ENCODE assay signal across 21 cellular contexts in the genomic region with DNA sequence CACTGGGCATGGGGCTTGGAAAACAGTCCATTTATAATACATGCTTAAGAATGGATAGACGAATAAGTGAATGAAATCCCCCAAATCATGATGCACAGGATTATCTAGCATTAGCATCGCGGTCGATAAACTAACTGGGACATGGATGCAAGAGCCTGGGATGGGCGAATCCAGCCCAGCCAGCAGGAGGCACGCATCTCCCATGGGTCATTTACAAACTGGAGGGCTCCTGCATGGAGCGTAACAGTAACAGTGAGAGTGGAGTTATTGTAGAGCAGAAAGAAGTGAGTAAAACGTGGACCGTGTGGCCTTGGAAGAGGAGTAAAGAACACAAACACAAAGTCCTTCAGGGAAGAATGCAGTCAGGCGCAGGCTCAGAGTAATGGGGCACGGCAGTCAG.
DNase-seq lines count a peak whose midpoint lies in the region; ATAC-seq and TF ChIP-seq lines count a peak whose summit lies in the region.
"Had no signal": no experiment of that assay in that cellular context is flagged by ENCODE, and none has a peak within 500 bp of the region (broad histone marks: within the 10 kb centered on the region; RNA-seq: fewer than 3 reads in every experiment).

No MANE protein-coding gene starts in this region.

- TF ChIP-seq CTCF in BJ (IDR thresholded peaks at IDR 0.05; ENCODE audit: insufficient read depth, low read depth, low read length) (0 out of 2 replicates have a peak, but pooled peaks have one; percentile 1), PC-3 (conservative IDR thresholded peaks at IDR 0.05; ENCODE audit: low read depth, low read length) (no peak), chondrocyte (IDR thresholded peaks at IDR 0.05) (peak; percentile 11), neural crest cell (conservative IDR thresholded peaks at IDR 0.05) (no peak), transverse colon (IDR thresholded peaks at IDR 0.05) (no peak)

- H3K27me3 Mint-ChIP-seq in chondrocyte (ENCODE audit: low read depth): no peaks in the 10 kb centered on the region
- no peaks in the 10 kb centered on the region for H3K27me3 Mint-ChIP-seq in neural crest cell (ENCODE audit: low read depth)
- H3K27me3 Mint-ChIP-seq: CD4-positive, CD25-positive, alpha-beta regulatory T cell; IgD-negative memory B cell had no signal

- no peak overlapping the region for H2AFZ ChIP-seq in PC-3 (ENCODE audit: low read length)

- in situ Hi-C loops in transverse colon (cut with MboI; ENCODE audit: low pct_ligation_motif_present in 1 of 4, low pct_unique_long_range_greater_than_20kb in 1 of 4, low sequenced_read_pairs in 3 of 4): loop anchor here in 1 of 4 donors (25.0 kb wide), 1 partner anchor 225 kb away; no protein-coding TSS in a partner anchor

- POLR2A ChIA-PET in BJ (lab: Charles Lee) (no interaction called here), PC-3 (lab: Charles Lee; ENCODE audit: unreplicated experiment) (no interaction called here)

- H3K4me3 Mint-ChIP-seq in chondrocyte (ENCODE audit: unreplicated experiment) (no peak overlapping the region), neural crest cell (peak overlapping the region; percentile 2)
- H3K4me3 Mint-ChIP-seq: CD4-positive, CD25-positive, alpha-beta regulatory T cell; H9; HFFc6; IgD-negative memory B cell had no signal

- H3K4me2 ChIP-seq in PC-3 (ENCODE audit: low read length): no peak overlapping the region
- H3K4me2 ChIP-seq: A549 had no signal

- H3K79me2 ChIP-seq in PC-3 (ENCODE audit: low read length): no peaks in the 10 kb centered on the region

- BruUV-seq in PC-3 (replicated peaks; lab: Mats Ljungman, UMichigan): no TSS peak

- H3F3A ChIP-seq in PC-3 (ENCODE audit: low read length, unreplicated experiment): no peaks in the 10 kb centered on the region

- peaks cover 42% of the 10 kb centered on the region for H3K4me1 ChIP-seq in PC-3 (ENCODE audit: insufficient read depth, low read length)
- no peaks in the 10 kb centered on the region for H3K4me1 ChIP-seq in transverse colon
- H3K4me1 ChIP-seq: A549, BE2C had no signal

- no peak for DNase-seq in BJ (ENCODE audit: low read depth)
- DNase-seq in PC-3: no peak
- DNase-seq in chondrocyte (ENCODE audit: low spot score): no peak
- no peak for DNase-seq in neural crest cell (ENCODE audit: low read depth, low spot score)
- no peak for DNase-seq in Kasumi-1 (lab: John Stamatoyannopoulos, UW)
- DNase-seq in transverse colon: no peak
- DNase-seq in T-helper 1 cell: no peak
- DNase-seq: BE2C; CD4-positive, CD25-positive, alpha-beta regulatory T cell; DMS79; H9; HFFc6; Karpas-422; NCI-H1694 treated with DMSO at 0.1 percent for 48 hours; NCI-H2081 treated with DMSO at 0.1 percent for 48 hours; NCI-H2171 treated with DMSO at 0.1 percent for 48 hours; NCI-H446; NCI-H526; Right ventricle myocardium superior had no signal

- no peaks in the 10 kb centered on the region for H4K20me1 ChIP-seq in PC-3 (ENCODE audit: low read length)

- WGBS in transverse colon (ENCODE audit: low coverage in 1 of 2), 2 donors: 77 to 91% methylated on average over 5 to 11 of the region's 11 CpGs

- H3K36me3 ChIP-seq in BJ (ENCODE audit: control insufficient read depth, insufficient read depth, low read length): peaks cover 4% of the 10 kb centered on the region
- no peaks in the 10 kb centered on the region for H3K36me3 ChIP-seq in PC-3 (ENCODE audit: low read depth, low read length)
- no peaks in the 10 kb centered on the region for H3K36me3 ChIP-seq in transverse colon

- H3K36me3 Mint-ChIP-seq in chondrocyte (ENCODE audit: low read depth) (peaks cover 14% of the 10 kb centered on the region), neural crest cell (ENCODE audit: low read depth) (peaks cover 48% of the 10 kb centered on the region)
- H3K36me3 Mint-ChIP-seq: IgD-negative memory B cell had no signal

- H3K27me3 ChIP-seq in BJ (ENCODE audit: control insufficient read depth, insufficient read depth, low read length) (no peaks in the 10 kb centered on the region), PC-3 (ENCODE audit: low read length) (no peaks in the 10 kb centered on the region), transverse colon (no peaks in the 10 kb centered on the region)
- H3K27me3 ChIP-seq: BE2C had no signal

- H3K9ac ChIP-seq in PC-3 (ENCODE audit: low read length): no peak overlapping the region; the same call in 1 of the 2 replicates

- no peak for TF ChIP-seq POLR2A in transverse colon (IDR thresholded peaks at IDR 0.05)

- H3K9me2 ChIP-seq in PC-3 (replicated peaks; ENCODE audit: low read length): no peaks in the 10 kb centered on the region

- H3K4me1 Mint-ChIP-seq in chondrocyte (ENCODE audit: low read depth) (peaks cover 5% of the 10 kb centered on the region), neural crest cell (peaks cover 17% of the 10 kb centered on the region)

- peak overlapping the region; percentile 86 for H3K27ac ChIP-seq in PC-3 (ENCODE audit: low read length)
- H3K27ac ChIP-seq in transverse colon: no peak overlapping the region
- H3K27ac ChIP-seq: A549 had no signal

- no peak for ATAC-seq in PC-3

- no peak for TF ChIP-seq EP300 in transverse colon (IDR thresholded peaks at IDR 0.05; ENCODE audit: low read depth)

- H3K9me3 Mint-ChIP-seq in chondrocyte (ENCODE audit: low read depth): no peaks in the 10 kb centered on the region
- no peaks in the 10 kb centered on the region for H3K9me3 Mint-ChIP-seq in neural crest cell
- H3K9me3 Mint-ChIP-seq: CD4-positive, CD25-positive, alpha-beta regulatory T cell; H9; HFFc6; IgD-negative memory B cell had no signal

- CTCF ChIA-PET in BJ (lab: Yijun Ruan, JAX) (no interaction called here), PC-3 (lab: Charles Lee) (no interaction called here)

- no peaks in the 10 kb centered on the region for H3K9me3 ChIP-seq in PC-3 (ENCODE audit: low read length)
- H3K9me3 ChIP-seq in transverse colon: no peaks in the 10 kb centered on the region
- H3K9me3 ChIP-seq: A549, BE2C had no signal

- H3K27ac Mint-ChIP-seq in chondrocyte (ENCODE audit: unreplicated experiment) (no peak overlapping the region), neural crest cell (ENCODE audit: unreplicated experiment) (no peak overlapping the region)
- H3K27ac Mint-ChIP-seq: HFFc6, IgD-negative memory B cell had no signal

- H3K4me3 ChIP-seq in BJ (ENCODE audit: low read depth, low read length) (no peak overlapping the region), PC-3 (ENCODE audit: low read length) (no peak overlapping the region), transverse colon (no peak overlapping the region)
- H3K4me3 ChIP-seq: A549 had no signal

- intact Hi-C loops in PC-3 (cut with micrococcal nuclease): loop anchor here (10.0 kb wide), 1 partner anchor 143 kb away; the partner anchor contains the start of gene MAP3K4
- intact Hi-C loops in transverse colon (cut with DNase I; ENCODE audit: low total_unique reads): no loop called here

Comparison
In these comparisons a context has a peak if more than half of its experiments do, and no peak if none do; other contexts are left out.
1. CTCF ChIP-seq: peak in BJ (single experiment) and chondrocyte (single experiment); none in PC-3 (single experiment), neural crest cell (single experiment) and transverse colon (0 of 5).